ENCODE assay signal across 20 cellular contexts in genomic region chr17:32226881-32227280, GRCh38. TPM values are rescaled to one million over a fixed set of nuclear protein-coding genes. Genes with fewer than 3 reads are reported as not detected.
DNase-seq lines count a peak whose midpoint lies in the region; ATAC-seq, FAIRE-seq and TF ChIP-seq lines count a peak whose summit lies in the region.
"Had no signal": no experiment of that assay in that cellular context is flagged by ENCODE, and none has a peak within 500 bp of the region (broad histone marks: within the 10 kb centered on the region; RNA-seq: fewer than 3 reads in every experiment).

No MANE protein-coding gene starts in this region.

- H3K36me3 ChIP-seq in H7 (replicated peaks; ENCODE audit: control insufficient read depth, insufficient read depth, low read length): no peaks in the 10 kb centered on the region
- no peaks in the 10 kb centered on the region for H3K36me3 ChIP-seq in H1 (ENCODE audit: control insufficient read depth in 2 of 4, insufficient read depth in 4 of 4, low read length in 3 of 4)
- no peaks in the 10 kb centered on the region for H3K36me3 ChIP-seq in ovary
- peaks cover 0 to 8% of the 10 kb centered on the region in 2 donors for H3K36me3 ChIP-seq in thyroid gland
- H3K36me3 ChIP-seq: BE2C had no signal

- no peak overlapping the region; the same call in 1 of the 2 replicates for H3K18ac ChIP-seq in H1 (ENCODE audit: extremely low read depth, low read length)

- no peak overlapping the region; a peak in 1 of 4 replicates for H3K4me2 ChIP-seq in H1 (ENCODE audit: insufficient read depth in 1 of 2, low read depth in 2 of 2, low read length in 2 of 2)

- no peaks in the 10 kb centered on the region for H3K79me1 ChIP-seq in H1 (ENCODE audit: low read depth, low read length)

- H2BK12ac ChIP-seq in H1 (ENCODE audit: low read depth, low read length): 0 out of 2 replicates have a peak overlapping the region, but pooled peaks have one; percentile 12

- H3K27me3 ChIP-seq in H7 (ENCODE audit: control insufficient read depth, insufficient read depth, low read length) (no peaks in the 10 kb centered on the region), H1 (replicated peaks in 1 of 4; ENCODE audit: control insufficient read depth in 3 of 4, extremely low read depth in 1 of 4, insufficient read depth in 3 of 4, low read length in 3 of 4) (no peaks in the 10 kb centered on the region), ovary (no peaks in the 10 kb centered on the region), thyroid gland (no peaks in the 10 kb centered on the region)
- H3K27me3 ChIP-seq: BE2C had no signal

- 84% methylated on average over 3 of the region's 3 CpGs; no CpG with 5 or more reads in 1 of the 2 experiments for WGBS in H1 (ENCODE audit: extremely low coverage in 1 of 2, insufficient coverage in 1 of 2, insufficient read length in 1 of 2, insufficient replicate concordance in 2 of 2, low coverage in 1 of 2, low lambda C conversion rate in 2 of 2, missing lambda C conversion rate in 1 of 2), 2 experiments
- WGBS in ovary, 3 donors: 8 to 28% (median 9%) methylated on average over 3 of the region's 3 CpGs
- WGBS in thyroid gland, 2 donors: 58 to 63% methylated on average over 3 of the region's 3 CpGs

- no peaks in the 10 kb centered on the region for H3K27me3 Mint-ChIP-seq in CD14-positive monocyte (ENCODE audit: low read depth in 3 of 3)
- H3K27me3 Mint-ChIP-seq: CD4-positive, alpha-beta T cell; IgD-negative memory B cell had no signal

- no peak overlapping the region for H3K9ac ChIP-seq in H1 (replicated peaks in 1 of 4; ENCODE audit: extremely low read depth in 1 of 4, low read depth in 3 of 4, low read length in 3 of 4)
- H3K9ac ChIP-seq: GM23248 had no signal

- no peaks in the 10 kb centered on the region for H3K79me2 ChIP-seq in H1 (ENCODE audit: control insufficient read depth in 1 of 2, insufficient read depth in 2 of 2, low read length in 2 of 2)

- ATAC-seq in GM18502 (IDR thresholded peaks at IDR 0.05; ENCODE audit: poor library complexity, unreplicated experiment): no peak

- H2BK20ac ChIP-seq in H1 (ENCODE audit: low read length): no peak overlapping the region

- TF ChIP-seq EP300 in H1 (IDR thresholded peaks at IDR 0.05; ENCODE audit: borderline replicate concordance in 1 of 2, low read depth in 2 of 2, low read length in 2 of 2) (no peak), ovary (IDR thresholded peaks at IDR 0.05) (no peak)

- no peak for FAIRE-seq in H1 (lab: Jason Lieb, UNC)
- FAIRE-seq: D721Med, G401.6, GM12891, GM18507 had no signal

- H3K23me2 ChIP-seq in H1 (ENCODE audit: low read depth, low read length): peaks cover 3% of the 10 kb centered on the region; the same call in 1 of the 2 replicates

- peaks cover 45 to 68% of the 10 kb centered on the region in 2 donors for H3K36me3 Mint-ChIP-seq in CD14-positive monocyte

- H2AFZ ChIP-seq in H1 (ENCODE audit: low read length): no peak overlapping the region
- H2AFZ ChIP-seq: GM23248 had no signal

- intact Hi-C loops in ovary (cut with DNase I) (no loop called here), thyroid gland (cut with DNase I) (no loop called here), CD14-positive monocyte (cut with micrococcal nuclease) (no loop called here)

- no peak overlapping the region for H3K4me3 Mint-ChIP-seq in CD14-positive monocyte
- H3K4me3 Mint-ChIP-seq: CD4-positive, alpha-beta T cell had no signal

- H3K23ac ChIP-seq in H1 (ENCODE audit: insufficient read length): no peak overlapping the region

- CTCF ChIA-PET in H1 (lab: Charles Lee; ENCODE audit: partially characterized antibody): interaction anchor here (1.1 to 2.8 kb wide), 3 partner anchors 14 to 26 kb away, joined by 3 to 8 read pairs (median 3); no protein-coding TSS in a partner anchor

- H3K14ac ChIP-seq in H1 (ENCODE audit: insufficient read length): no peak overlapping the region

- no peak overlapping the region for H4K8ac ChIP-seq in H1 (ENCODE audit: extremely low read depth, insufficient read depth, low read length)

- POLR2A ChIA-PET in H1 (lab: Charles Lee; ENCODE audit: partially characterized antibody): interaction anchor here (1.0 to 1.7 kb wide), 2 partner anchors 124 to 128 kb away, joined by 3 read pairs; no protein-coding TSS in a partner anchor

- TF ChIP-seq POLR2A in H1 (IDR thresholded peaks at IDR 0.05; ENCODE audit: control extremely low read depth in 1 of 2, low read depth in 2 of 2, low read length in 2 of 2) (no peak), ovary (IDR thresholded peaks at IDR 0.05) (no peak), thyroid gland (IDR thresholded peaks at IDR 0.05) (no peak)

- H3K27ac Mint-ChIP-seq in CD14-positive monocyte: peak overlapping the region in 2 of 7 donors; percentile 10 to 25
- H3K27ac Mint-ChIP-seq: CD4-positive, alpha-beta T cell; IgD-negative memory B cell had no signal

- H4K5ac ChIP-seq in H1 (ENCODE audit: insufficient read length, low read depth, low read length): no peak overlapping the region

- no peak overlapping the region for H3K56ac ChIP-seq in H1 (replicated peaks; ENCODE audit: insufficient read length, low read depth, low read length)

- H3K4me1 Mint-ChIP-seq in CD14-positive monocyte: no peaks in the 10 kb centered on the region

- no peak overlapping the region for H2BK120ac ChIP-seq in H1 (replicated peaks; ENCODE audit: low read depth, low read length)

- no peak overlapping the region for H2BK5ac ChIP-seq in H1 (ENCODE audit: low read depth, low read length)

- no peak overlapping the region for H3K4me3 ChIP-seq in H7 (ENCODE audit: insufficient read depth, low read depth, low read length)
- no peak overlapping the region for H3K4me3 ChIP-seq in H1 (ENCODE audit: extremely low read depth in 1 of 4, insufficient read depth in 2 of 4, low read depth in 3 of 4, low read length in 4 of 4)
- H3K4me3 ChIP-seq in ovary: no peak overlapping the region
- no peak overlapping the region for H3K4me3 ChIP-seq in thyroid gland (replicated peaks in 1 of 3)
- H3K4me3 ChIP-seq: GM23248 had no signal

- H2AK5ac ChIP-seq in H1 (ENCODE audit: low read depth, low read length): no peak overlapping the region

- H4K91ac ChIP-seq in H1 (replicated peaks; ENCODE audit: insufficient read length, low read length): no peak overlapping the region

- H3K27ac ChIP-seq in H1 (ENCODE audit: low read depth, low read length): no peak overlapping the region
- no peak overlapping the region for H3K27ac ChIP-seq in ovary
- peak overlapping the region in 1 of 3 donors; percentile 22 for H3K27ac ChIP-seq in thyroid gland
- H3K27ac ChIP-seq: GM23248, HL-60 had no signal

- DNase-seq in H7 (peak; percentile 18), H1 (ENCODE audit: low read depth in 1 of 2, low spot score in 2 of 2) (no peak), ovary (peak; percentile 33 to 57 (median 34)), thyroid gland (peak; percentile 48 to 62), CD14-positive monocyte (ENCODE audit: low spot score) (no peak), HuH-7 (ENCODE audit: low spot score) (no peak)
- DNase-seq: BE2C; C1 segment of cervical spinal cord; Caco-2; CD4-positive, alpha-beta T cell; GM23248; H9; KBM-7 had no signal

- peaks cover 0 to 15% (median 11%) of the 10 kb centered on the region in 4 experiments; a peak in 5 of 7 replicates for H3K4me1 ChIP-seq in H1 (replicated peaks in 1 of 4; ENCODE audit: control insufficient read depth in 3 of 4, insufficient read depth in 4 of 4, low read length in 3 of 4)
- H3K4me1 ChIP-seq in ovary (ENCODE audit: insufficient read depth): peaks cover 2% of the 10 kb centered on the region
- H3K4me1 ChIP-seq in thyroid gland: peaks cover 0 to 7% of the 10 kb centered on the region in 2 donors
- H3K4me1 ChIP-seq: BE2C, Caco-2 had no signal

- TF ChIP-seq CTCF in H1 (IDR thresholded peaks at IDR 0.05; ENCODE audit: control extremely low read depth in 1 of 3, insufficient read depth in 1 of 3, low read depth in 1 of 3, low read length in 3 of 3): no peak
- TF ChIP-seq CTCF in ovary (IDR thresholded peaks at IDR 0.05): no peak
- TF ChIP-seq CTCF in thyroid gland (IDR thresholded peaks at IDR 0.05): no peak
- no peak for TF ChIP-seq CTCF in CD14-positive monocyte (IDR thresholded peaks at IDR 0.05)

- H3K9me3 ChIP-seq in H1 (ENCODE audit: insufficient read depth in 2 of 2, low read depth in 1 of 2, low read length in 1 of 2): no peaks in the 10 kb centered on the region
- no peaks in the 10 kb centered on the region for H3K9me3 ChIP-seq in ovary
- no peaks in the 10 kb centered on the region for H3K9me3 ChIP-seq in thyroid gland
- H3K9me3 ChIP-seq: BE2C, Caco-2 had no signal

- no peak overlapping the region for H3K4ac ChIP-seq in H1 (replicated peaks; ENCODE audit: insufficient read length, low read depth, low read length)

- H4K20me1 ChIP-seq in H1 (replicated peaks in 1 of 2; ENCODE audit: control insufficient read depth in 1 of 2, insufficient read depth in 2 of 2, low read length in 2 of 2): no peaks in the 10 kb centered on the region

- H2BK15ac ChIP-seq in H1 (ENCODE audit: low read length): no peak overlapping the region

- H3K9me3 Mint-ChIP-seq in CD14-positive monocyte: no peaks in the 10 kb centered on the region
- H3K9me3 Mint-ChIP-seq: CD4-positive, alpha-beta T cell; H9; IgD-negative memory B cell had no signal

- TF ChIP-seq RAD21 in H1 (IDR thresholded peaks at IDR 0.05 in 1 of 2, conservative IDR thresholded peaks at IDR 0.05 in 1 of 2; ENCODE audit: low read depth in 2 of 2, low read length in 2 of 2): no peak

TF ChIP-seq in H1, 55 proteins besides CTCF, POLR2A, EP300 and RAD21 (continues in another document):
- TF ChIP-seq BRCA1 (IDR thresholded peaks at IDR 0.05; ENCODE audit: low read depth, low read length): no peak
- no peak for TF ChIP-seq SRF (IDR thresholded peaks at IDR 0.05; ENCODE audit: low read depth, low read length)
- TF ChIP-seq POLR2AphosphoS5 (IDR thresholded peaks at IDR 0.05; ENCODE audit: low read depth, low read length): no peak
- no peak for TF ChIP-seq SIN3A (conservative IDR thresholded peaks at IDR 0.05 in 1 of 2, IDR thresholded peaks at IDR 0.05 in 1 of 2; ENCODE audit: low read depth in 1 of 2, low read length in 2 of 2)
- no peak for TF ChIP-seq JUND (IDR thresholded peaks at IDR 0.05; ENCODE audit: low read length)
- TF ChIP-seq RNF2 (IDR thresholded peaks at IDR 0.05; ENCODE audit: borderline replicate concordance, low read depth, low read length, missing control alignments, poor library complexity, severe bottlenecking): no peak

RNA-seq across cellular contexts. Expression of gene RHBDL3, which starts 38.8 kb away (rescaled TPM):
- 5.8 and 8.5 TPM in 2 replicates for total RNA-seq in H7 (2014; rRNA removed; shearing (Covaris generic))
- 11.8 and 12.2 TPM in 2 replicates for total RNA-seq in H1 (2021; fragmentation: NEBNext Ultra II Directional; extraction: Animal tissue kit (Norgen Biotek cat#: 25700))
- 9.6 and 15.9 TPM in 2 replicates for polyA plus RNA-seq in H1 (2011; rRNA removed)
- 12.9 TPM for polyA plus RNA-seq in H1 (2011; cell fraction: cytosol; rRNA removed)
- 19.8 TPM for polyA plus RNA-seq in H1 (2011; cell fraction: nucleus; rRNA removed)
- 10.2 to 14.8 TPM (median 13.4 TPM) in 4 replicates for polyA plus RNA-seq in H1 (2012, experiment 1 of 2)
- 8.6 TPM for polyA plus RNA-seq in H1 (2012, experiment 2 of 2)
- 2.7 TPM for polyA plus RNA-seq in H1 (2013, experiment 1 of 2)
- polyA plus RNA-seq in H1 (2013, experiment 2 of 2): 2.7 TPM
- 15.4 and 19.0 TPM in 2 replicates for polyA minus RNA-seq in H1 (2011; rRNA and poly(A)+ RNA removed)
- 8.8 TPM for polyA minus RNA-seq in H1 (2011; cell fraction: cytosol; rRNA and poly(A)+ RNA removed)
- polyA minus RNA-seq in H1 (2011; cell fraction: nucleus; rRNA and poly(A)+ RNA removed): 12.4 TPM
- 1 to 10 TPM; 1.5 to 5.6 (median 2.7) TPM for total RNA-seq in ovary
- polyA plus RNA-seq in ovary: 1 to 10 TPM in 1 of 2 donors, under 1 TPM in 1; 0.83 to 1.8 TPM
- under 1 TPM in 2 of 4 donors, not detected in 2; 0.15 to 0.22 TPM for total RNA-seq in thyroid gland
- polyA plus RNA-seq in CD14-positive monocyte: not detected
- total RNA-seq: Caco-2 had no signal
- polyA plus RNA-seq: IgD-negative memory B cell had no signal

Comparison
In these comparisons a context has a peak if more than half of its experiments do, and no peak if none do; other contexts are left out.
1. DNase-seq: peak in H7 (single experiment), ovary (5 of 5) and thyroid gland (2 of 2); none in H1 (0 of 2), CD14-positive monocyte (single experiment) and HuH-7 (single experiment).